ENCODE assay signal across 9 cellular contexts in genomic region chr1:154943649-154944421, GRCh38. TPM values are rescaled to one million over a fixed set of nuclear protein-coding genes. Genes with fewer than 3 reads are reported as not detected.
DNase-seq lines count a peak whose midpoint lies in the region; ATAC-seq, FAIRE-seq and TF ChIP-seq lines count a peak whose summit lies in the region.
"Had no signal": no experiment of that assay in that cellular context is flagged by ENCODE, and none has a peak within 500 bp of the region (broad histone marks: within the 10 kb centered on the region; RNA-seq: fewer than 3 reads in every experiment).

No MANE protein-coding gene starts in this region.

- H2AK5ac ChIP-seq in mesenchymal stem cell (ENCODE audit: low read length, severe bottlenecking): peak overlapping the region; percentile 32

- H3K9me3 Mint-ChIP-seq in T-cell: no peaks in the 10 kb centered on the region
- no peaks in the 10 kb centered on the region for H3K9me3 Mint-ChIP-seq in chondrocyte (ENCODE audit: low read depth)

- H2AFZ ChIP-seq in mesenchymal stem cell (ENCODE audit: low read depth, low read length): no peak overlapping the region

- no peak overlapping the region for H3K4me3 ChIP-seq in mesenchymal stem cell (ENCODE audit: insufficient read depth in 1 of 2, low read depth in 1 of 2, low read length in 2 of 2)
- H3K4me3 ChIP-seq in uterus: no peak overlapping the region

- intact Hi-C loops in uterus (cut with DNase I; ENCODE audit: low total_unique reads): no loop called here

- H3K27ac ChIP-seq in KOPT-K1 (ENCODE audit: low read depth, low read length, poor library complexity, severe bottlenecking): peak overlapping the region; percentile 92
- H3K27ac ChIP-seq in mesenchymal stem cell (ENCODE audit: low read length, poor library complexity, severe bottlenecking): no peak overlapping the region
- peak overlapping the region; percentile 23 to 33 for H3K27ac ChIP-seq in uterus

- H3K36me3 Mint-ChIP-seq in T-cell (peaks cover 9% of the 10 kb centered on the region), chondrocyte (ENCODE audit: low read depth) (peaks cover 7% of the 10 kb centered on the region)

- no peak overlapping the region for H3K14ac ChIP-seq in mesenchymal stem cell (ENCODE audit: low read length in 2 of 2)

- DNase-seq in DMS 273 (lab: John Stamatoyannopoulos, UW; ENCODE audit: unreplicated experiment) (peak; percentile 72), DMS 273 treated with DMSO at 0.1 percent for 48 hours (lab: John Stamatoyannopoulos, UW) (no peak), T-cell (peak in 9 of 34 experiments; percentile 13 to 50 (median 34)), chondrocyte (ENCODE audit: low spot score) (no peak), mesenchymal stem cell (peak; percentile 51), uterus (no peak), H54 (ENCODE audit: insufficient read length, low spot score) (no peak)

- peaks cover 18% of the 10 kb centered on the region for H3K4me1 ChIP-seq in mesenchymal stem cell (ENCODE audit: control insufficient read depth, insufficient read depth, low read depth, low read length)
- no peaks in the 10 kb centered on the region for H3K4me1 ChIP-seq in uterus

- ATAC-seq in T-cell (replicated peaks in 1 of 4): peak; percentile 23 to 46 (median 38)

- H2BK12ac ChIP-seq in mesenchymal stem cell (ENCODE audit: low read length in 2 of 2): peak overlapping the region in 1 of 2 experiments; percentile 85

- H3K27ac Mint-ChIP-seq in T-cell: peak overlapping the region; percentile 89 to 91
- no peak overlapping the region for H3K27ac Mint-ChIP-seq in chondrocyte (ENCODE audit: unreplicated experiment)

- H3K79me1 ChIP-seq in mesenchymal stem cell (replicated peaks; ENCODE audit: low read length, poor library complexity, severe bottlenecking): peaks cover 3% of the 10 kb centered on the region

- H3K23ac ChIP-seq in mesenchymal stem cell (ENCODE audit: low read length in 2 of 2): no peak overlapping the region

- H2BK15ac ChIP-seq in mesenchymal stem cell (ENCODE audit: low read depth, poor library complexity, severe bottlenecking): no peak overlapping the region

- H3K27me3 ChIP-seq in mesenchymal stem cell (ENCODE audit: control insufficient read depth in 1 of 2, insufficient read depth in 1 of 2, low read length in 2 of 2): no peaks in the 10 kb centered on the region
- H3K27me3 ChIP-seq in uterus: no peaks in the 10 kb centered on the region

- WGBS in mesenchymal stem cell: 28% methylated on average over 5 of the region's 6 CpGs

- no peak overlapping the region for H3K4ac ChIP-seq in mesenchymal stem cell (ENCODE audit: low read depth in 1 of 2, low read length in 2 of 2)

- H3K36me3 ChIP-seq in KOPT-K1 (ENCODE audit: insufficient read depth, low read length) (peaks cover 41% of the 10 kb centered on the region), mesenchymal stem cell (ENCODE audit: control insufficient read depth in 1 of 2, insufficient read depth in 2 of 2, low read depth in 1 of 2, low read length in 2 of 2) (peaks cover 20 to 53% of the 10 kb centered on the region in 2 experiments), uterus (no peaks in the 10 kb centered on the region)

- H3K9me3 ChIP-seq in KOPT-K1 (ENCODE audit: insufficient read depth, low read length, poor library complexity, severe bottlenecking) (no peaks in the 10 kb centered on the region), mesenchymal stem cell (ENCODE audit: control insufficient read depth, low read length) (no peaks in the 10 kb centered on the region), uterus (no peaks in the 10 kb centered on the region)

- H3K4me2 ChIP-seq in mesenchymal stem cell (ENCODE audit: low read length, poor library complexity, severe bottlenecking): no peak overlapping the region

- no peak overlapping the region for H2BK120ac ChIP-seq in mesenchymal stem cell (ENCODE audit: low read depth, low read length)

- H3K4me3 Mint-ChIP-seq in T-cell (peak overlapping the region in 1 of 3 donors; percentile 58), chondrocyte (ENCODE audit: unreplicated experiment) (no peak overlapping the region)

- H4K91ac ChIP-seq in mesenchymal stem cell (ENCODE audit: low read length): peak overlapping the region; percentile 35

- no peak overlapping the region for H2BK5ac ChIP-seq in mesenchymal stem cell (ENCODE audit: low read depth, low read length, poor library complexity, severe bottlenecking)

- H3K9ac ChIP-seq in mesenchymal stem cell (ENCODE audit: low read length): peak overlapping the region; percentile 38

- H3K4me1 Mint-ChIP-seq in T-cell (peaks cover 57 to 68% (median 59%) of the 10 kb centered on the region in 3 donors), chondrocyte (ENCODE audit: low read depth) (peaks cover 16% of the 10 kb centered on the region)

- FAIRE-seq in H54 (lab: Jason Lieb, UNC): no peak
- FAIRE-seq: A204.1 had no signal

- CTCF ChIA-PET in T-cell (lab: Charles Lee): interaction anchor here (0.6 to 1.1 kb wide), 5 partner anchors 11 to 274 kb away, joined by 3 read pairs; no protein-coding TSS in a partner anchor

- H3K18ac ChIP-seq in mesenchymal stem cell (ENCODE audit: low read depth in 1 of 2, low read length in 2 of 2): peak overlapping the region in 1 of 2 experiments; percentile 24

- no peaks in the 10 kb centered on the region for H3K27me3 Mint-ChIP-seq in T-cell
- no peaks in the 10 kb centered on the region for H3K27me3 Mint-ChIP-seq in chondrocyte (ENCODE audit: low read depth)

- TF ChIP-seq POLR2A in uterus (IDR thresholded peaks at IDR 0.05): no peak
- no peak for TF ChIP-seq POLR2A in H54 (IDR thresholded peaks at IDR 0.05; ENCODE audit: low read depth, low read length)

- no peak overlapping the region for H4K8ac ChIP-seq in mesenchymal stem cell (ENCODE audit: low read length)

- POLR2A ChIA-PET in T-cell (lab: Charles Lee): interaction anchor here (0.6 to 1.3 kb wide), 5 partner anchors 9 to 30 kb away, joined by 3 to 4 read pairs (median 3); partner anchors contain the start of gene PBXIP1 (in 1 of the 2)

- peak; percentile 87 for TF ChIP-seq CTCF in chondrocyte (IDR thresholded peaks at IDR 0.05)
- peak; percentile 55 to 78 (median 59) for TF ChIP-seq CTCF in uterus (IDR thresholded peaks at IDR 0.05)

RNA-seq across cellular contexts. Expression of gene PMVK, which starts 7.3 kb away (rescaled TPM):
- total RNA-seq in T-cell: 10 to 100 TPM; 12.6 to 24.9 (median 22.4) TPM
- total RNA-seq in chondrocyte: 27.5 to 31.6 TPM (median 30.7 TPM) in 3 replicates
- 21.3 TPM for polyA plus RNA-seq in mesenchymal stem cell (2013, experiment 1 of 2)
- 21.1 TPM for polyA plus RNA-seq in mesenchymal stem cell (2013, experiment 2 of 2)
- total RNA-seq in uterus: 10 to 100 TPM in 1 of 4 donors, 1 to 10 TPM in 3; 2.6 to 21.2 (median 6.4) TPM

RNA-seq across cellular contexts. Expression of gene PBXIP1, which starts 12.1 kb away (rescaled TPM):
- total RNA-seq in T-cell: 100 to 1,000 TPM; 299 to 450 (median 328) TPM
- total RNA-seq in chondrocyte: 47.1 to 60.2 TPM (median 57.1 TPM) in 3 replicates
- 69.2 TPM for polyA plus RNA-seq in mesenchymal stem cell (2013, experiment 1 of 2)
- polyA plus RNA-seq in mesenchymal stem cell (2013, experiment 2 of 2): 66.7 TPM
- 100 to 1,000 TPM in 1 of 4 donors, 10 to 100 TPM in 3; 34.4 to 151 (median 88.6) TPM for total RNA-seq in uterus

RNA-seq across cellular contexts. Expression of gene PYGO2, which starts 17.7 kb away (rescaled TPM):
- total RNA-seq in T-cell (10 to 100 TPM; 36.0 to 70.8 (median 68.5) TPM), chondrocyte (23.2 to 27.2 TPM (median 24.0 TPM) in 3 replicates), uterus (10 to 100 TPM in 3 of 4 donors, 1 to 10 TPM in 1; 10.0 to 36.4 (median 15.9) TPM)
- polyA plus RNA-seq in mesenchymal stem cell (2013, experiment 1 of 2): 16.1 TPM
- polyA plus RNA-seq in mesenchymal stem cell (2013, experiment 2 of 2): 15.3 TPM

RNA-seq across cellular contexts. Expression of gene SHC1, which starts 26.7 kb away (rescaled TPM):
- 10 to 100 TPM; 61.3 to 88.2 (median 76.8) TPM for total RNA-seq in T-cell
- total RNA-seq in chondrocyte: 251 to 316 TPM (median 256 TPM) in 3 replicates
- polyA plus RNA-seq in mesenchymal stem cell (2013, experiment 1 of 2): 352 TPM
- 344 TPM for polyA plus RNA-seq in mesenchymal stem cell (2013, experiment 2 of 2)
- total RNA-seq in uterus: 100 to 1,000 TPM in 2 of 4 donors, 10 to 100 TPM in 2; 93.5 to 149 (median 101) TPM

RNA-seq across cellular contexts. Expression of gene CKS1B, which starts 30.6 kb away (rescaled TPM):
- 10 to 100 TPM in 4 of 5 donors, 1 to 10 TPM in 1; 7.9 to 11.8 (median 10.3) TPM for total RNA-seq in T-cell
- total RNA-seq in chondrocyte: 23.2 to 34.0 TPM (median 26.8 TPM) in 3 replicates
- 48.2 TPM for polyA plus RNA-seq in mesenchymal stem cell (2013, experiment 1 of 2)
- polyA plus RNA-seq in mesenchymal stem cell (2013, experiment 2 of 2): 48.8 TPM
- total RNA-seq in uterus: 10 to 100 TPM; 14.1 to 52.7 (median 22.8) TPM

Comparison
In these comparisons a context has a peak if more than half of its experiments do, and no peak if none do; other contexts are left out.
1. DNase-seq: peak in DMS 273 (single experiment) and mesenchymal stem cell (single experiment); none in DMS 273 treated with DMSO at 0.1 percent for 48 hours (single experiment), chondrocyte (single experiment), uterus (0 of 2) and H54 (single experiment).